ENCODE assay signal across 25 cellular contexts in genomic region chr14:66003082-66003740, GRCh38.
DNase-seq lines count a peak whose midpoint lies in the region; ATAC-seq, FAIRE-seq and TF ChIP-seq lines count a peak whose summit lies in the region.
"Had no signal": no experiment of that assay in that cellular context is flagged by ENCODE, and none has a peak within 500 bp of the region (broad histone marks: within the 10 kb centered on the region; RNA-seq: fewer than 3 reads in every experiment).

No MANE protein-coding gene starts in this region.

- H3K79me1 ChIP-seq in trophoblast cell (ENCODE audit: low read length): peaks cover 4% of the 10 kb centered on the region

- H3K9me3 Mint-ChIP-seq in GM23338: peaks cover 47% of the 10 kb centered on the region

- H3K27ac Mint-ChIP-seq in GM23338: no peak overlapping the region
- H3K27ac Mint-ChIP-seq: activated CD4-positive, alpha-beta T cell treated with anti-CD3 and anti-CD28 coated beads, Interleukin-2, amount 10 ng/mL, durations not matched to agents 24 days and 14 days; activated CD8-positive, alpha-beta memory T cell treated with anti-CD3 and anti-CD28 coated beads, Interleukin-2, amount 10 ng/mL, durations not matched to agents 7 days and 5 days; activated T-helper 1 cell treated with anti-CD3 and anti-CD28 coated beads, Interleukin-12 subunit alpha, Interleukin-12 subunit beta, Interleukin-2, Interleukin-4 antibody, amounts not matched to agents 30 ng/mL and 10 ng/mL and 1 ng/mL, durations not matched to agents 14 hours and 24 hours and 36 hours; CD14-positive monocyte; naive thymus-derived CD4-positive, alpha-beta T cell; T-cell had no signal

- H3K36me3 ChIP-seq in GM23338 (ENCODE audit: insufficient read depth) (0 out of 2 replicates have a peak, but pooled peaks cover 6% of the 10 kb centered on the region), adipocyte (ENCODE audit: control insufficient read depth, insufficient read depth, low read length, severe bottlenecking) (no peaks in the 10 kb centered on the region), trophoblast cell (ENCODE audit: control insufficient read depth in 1 of 2, insufficient read depth in 2 of 2, low read length in 2 of 2) (no peaks in the 10 kb centered on the region)
- H3K36me3 ChIP-seq: sigmoid colon had no signal

- peaks cover 17% of the 10 kb centered on the region for H3K4me1 Mint-ChIP-seq in GM23338
- H3K4me1 Mint-ChIP-seq: activated CD4-positive, alpha-beta T cell treated with anti-CD3 and anti-CD28 coated beads, Interleukin-2, amount 10 ng/mL, durations not matched to agents 24 days and 14 days; activated CD8-positive, alpha-beta memory T cell treated with anti-CD3 and anti-CD28 coated beads, Interleukin-2, amount 10 ng/mL, durations not matched to agents 7 days and 5 days; CD14-positive monocyte; T-cell had no signal

- H3K79me2 ChIP-seq in GM23338 (replicated peaks; ENCODE audit: insufficient read depth) (no peaks in the 10 kb centered on the region), trophoblast cell (ENCODE audit: control insufficient read depth, insufficient read depth, low read length, poor library complexity) (no peaks in the 10 kb centered on the region)

- H3K18ac ChIP-seq in trophoblast cell (ENCODE audit: low read length): no peak overlapping the region

- H2BK12ac ChIP-seq in trophoblast cell (ENCODE audit: low read length): no peak overlapping the region

- H3K9ac ChIP-seq in adipocyte (ENCODE audit: low read length) (no peak overlapping the region), trophoblast cell (ENCODE audit: low read length) (no peak overlapping the region)

- no peak overlapping the region for H3K4me2 ChIP-seq in GM23338
- peak overlapping the region; percentile 37 for H3K4me2 ChIP-seq in trophoblast cell (ENCODE audit: low read length)

- H3F3A ChIP-seq in GM23338 (replicated peaks; ENCODE audit: low read depth): no peaks in the 10 kb centered on the region

- H3K27me3 ChIP-seq in GM23338 (ENCODE audit: insufficient read depth): no peaks in the 10 kb centered on the region
- H3K27me3 ChIP-seq in adipocyte (replicated peaks; ENCODE audit: control insufficient read depth, insufficient read depth, low read length): peaks cover 26% of the 10 kb centered on the region
- H3K27me3 ChIP-seq in trophoblast cell (ENCODE audit: insufficient read depth, low read length): no peaks in the 10 kb centered on the region
- H3K27me3 ChIP-seq: sigmoid colon had no signal

- H3K27ac ChIP-seq in GM23338 (ENCODE audit: low read depth) (no peak overlapping the region), trophoblast cell (ENCODE audit: low read depth, low read length) (peak overlapping the region; percentile 68)
- H3K27ac ChIP-seq: sigmoid colon had no signal

- H3K9me3 ChIP-seq in adipocyte (ENCODE audit: control insufficient read depth, low read length): peaks cover 31% of the 10 kb centered on the region
- H3K9me3 ChIP-seq in trophoblast cell (ENCODE audit: insufficient read depth, low read depth, low read length): peaks cover 4% of the 10 kb centered on the region

- H4K12ac ChIP-seq in trophoblast cell (ENCODE audit: low read depth, low read length): no peak overlapping the region

- no peak for FAIRE-seq in GM19239 (lab: Jason Lieb, UNC)
- FAIRE-seq: TTC549 had no signal

- intact Hi-C loops in posterior cingulate gyrus (cut with DNase I): no loop called here

- H3K4me3 ChIP-seq in GM23338 (no peak overlapping the region), adipocyte (ENCODE audit: low read length) (no peak overlapping the region), trophoblast cell (ENCODE audit: low read depth, low read length) (no peak overlapping the region)
- H3K4me3 ChIP-seq: sigmoid colon had no signal

- no peak overlapping the region for H3K4ac ChIP-seq in trophoblast cell (ENCODE audit: low read depth, low read length)

- peaks cover 2% of the 10 kb centered on the region for H3K27me3 Mint-ChIP-seq in GM23338 (ENCODE audit: insufficient read depth, low read depth, poor library complexity)

- no peak overlapping the region for H4K8ac ChIP-seq in trophoblast cell (ENCODE audit: low read depth, low read length)

- peaks cover 27% of the 10 kb centered on the region; the same call in 2 of the 3 replicates for H3K36me3 Mint-ChIP-seq in GM23338 (ENCODE audit: low read depth)
- H3K36me3 Mint-ChIP-seq: CD14-positive monocyte had no signal

- DNase-seq in GM23338 (ENCODE audit: low spot score): peak; percentile 1
- DNase-seq in NCI-H146 treated with DMSO at 0.1 percent for 48 hours (lab: John Stamatoyannopoulos, UW; ENCODE audit: unreplicated experiment): peak; percentile 52
- DNase-seq in adipocyte (ENCODE audit: low read depth): peak; percentile 1
- peak; percentile 25 to 32 for DNase-seq in trophoblast cell
- DNase-seq in GM19239 (ENCODE audit: insufficient read length, low spot score): no peak
- DNase-seq in posterior cingulate gyrus: no peak
- DNase-seq: activated CD4-positive, alpha-beta T cell treated with anti-CD3 and anti-CD28 coated beads, Interleukin-2, amount 10 ng/mL, durations not matched to agents 24 days and 14 days; activated CD8-positive, alpha-beta memory T cell treated with anti-CD3 and anti-CD28 coated beads, Interleukin-2, amount 10 ng/mL, durations not matched to agents 7 days and 5 days; activated naive CD4-positive, alpha-beta T cell treated with anti-CD3 and anti-CD28 coated beads, Interleukin-2, amount 50 U/mL, for 16 hours; anterior cingulate cortex; central memory CD4-positive, alpha-beta T cell; dermis blood vessel endothelial cell; glutamatergic neuron; left colon; naive thymus-derived CD4-positive, alpha-beta T cell; NCI-H2081 treated with DMSO at 0.1 percent for 48 hours; NCI-H526 treated with DMSO at 0.1 percent for 48 hours; SHP77; sigmoid colon; stimulated activated CD8-positive, alpha-beta memory T cell treated with anti-CD3 and anti-CD28 coated beads, Interleukin-4, amount 100 ng/mL, for 48 hours; T-cell had no signal

- TF ChIP-seq CTCF in GM23338 (conservative IDR thresholded peaks at IDR 0.05; ENCODE audit: low read depth in 2 of 2): no peak

- no peak overlapping the region for H2BK5ac ChIP-seq in trophoblast cell (ENCODE audit: low read depth, low read length, poor library complexity)

- H3K23ac ChIP-seq in trophoblast cell (ENCODE audit: low read length): no peak overlapping the region

- no peaks in the 10 kb centered on the region for H4K20me1 ChIP-seq in GM23338 (replicated peaks; ENCODE audit: insufficient read depth)

- H3K4me3 Mint-ChIP-seq in GM23338: no peak overlapping the region
- H3K4me3 Mint-ChIP-seq: activated CD4-positive, alpha-beta T cell treated with anti-CD3 and anti-CD28 coated beads, Interleukin-2, amount 10 ng/mL, durations not matched to agents 24 days and 14 days; activated CD8-positive, alpha-beta memory T cell treated with anti-CD3 and anti-CD28 coated beads, Interleukin-2, amount 10 ng/mL, durations not matched to agents 7 days and 5 days; activated T-helper 1 cell treated with anti-CD3 and anti-CD28 coated beads, Interleukin-12 subunit alpha, Interleukin-12 subunit beta, Interleukin-2, Interleukin-4 antibody, amounts not matched to agents 30 ng/mL and 10 ng/mL and 1 ng/mL, durations not matched to agents 14 hours and 24 hours and 36 hours; CD14-positive monocyte; naive thymus-derived CD4-positive, alpha-beta T cell; T-cell had no signal

- H3K9me2 ChIP-seq in GM23338 (ENCODE audit: insufficient read depth): no peaks in the 10 kb centered on the region

- no CpG with 5 or more reads among the region's 10 CpGs for WGBS in trophoblast cell (ENCODE audit: extremely low coverage, insufficient coverage, insufficient read length)

- H3K4me1 ChIP-seq in GM23338 (ENCODE audit: insufficient read depth) (no peaks in the 10 kb centered on the region), adipocyte (ENCODE audit: control insufficient read depth, insufficient read depth, low read length) (no peaks in the 10 kb centered on the region), trophoblast cell (ENCODE audit: control insufficient read depth in 1 of 2, insufficient read depth in 2 of 2, low read length in 2 of 2) (peaks cover 8 to 11% of the 10 kb centered on the region in 2 experiments)
- H3K4me1 ChIP-seq: sigmoid colon had no signal

- ATAC-seq in GM23338 (no peak), esophagus mucosa (no peak)
- ATAC-seq: activated CD8-positive, alpha-beta memory T cell treated with anti-CD3 and anti-CD28 coated beads, Interleukin-2, amount 10 ng/mL, durations not matched to agents 7 days and 5 days; left colon; naive thymus-derived CD4-positive, alpha-beta T cell; T-cell had no signal

- H2BK120ac ChIP-seq in trophoblast cell (ENCODE audit: insufficient read depth, low read length, poor library complexity): no peak overlapping the region

- H3K14ac ChIP-seq in trophoblast cell (ENCODE audit: low read length): no peak overlapping the region

- peak overlapping the region; percentile 13 for H4K91ac ChIP-seq in trophoblast cell (ENCODE audit: low read depth, low read length)

- H2AFZ ChIP-seq in GM23338 (peak overlapping the region; percentile 57; the same call in 1 of the 2 replicates), trophoblast cell (ENCODE audit: insufficient read depth, low read length, poor library complexity) (no peak overlapping the region)

- H2AK5ac ChIP-seq in trophoblast cell (ENCODE audit: low read length): no peak overlapping the region

Comparison
In these comparisons a context has a peak if more than half of its experiments do, and no peak if none do; other contexts are left out.
1. DNase-seq: peak in GM23338 (single experiment), NCI-H146 treated with DMSO at 0.1 percent for 48 hours (single experiment), adipocyte (single experiment) and trophoblast cell (2 of 2); none in GM19239 (single experiment) and posterior cingulate gyrus (0 of 10).